11 cellular contexts compared by ENCODE assay signal in the genomic region with DNA sequence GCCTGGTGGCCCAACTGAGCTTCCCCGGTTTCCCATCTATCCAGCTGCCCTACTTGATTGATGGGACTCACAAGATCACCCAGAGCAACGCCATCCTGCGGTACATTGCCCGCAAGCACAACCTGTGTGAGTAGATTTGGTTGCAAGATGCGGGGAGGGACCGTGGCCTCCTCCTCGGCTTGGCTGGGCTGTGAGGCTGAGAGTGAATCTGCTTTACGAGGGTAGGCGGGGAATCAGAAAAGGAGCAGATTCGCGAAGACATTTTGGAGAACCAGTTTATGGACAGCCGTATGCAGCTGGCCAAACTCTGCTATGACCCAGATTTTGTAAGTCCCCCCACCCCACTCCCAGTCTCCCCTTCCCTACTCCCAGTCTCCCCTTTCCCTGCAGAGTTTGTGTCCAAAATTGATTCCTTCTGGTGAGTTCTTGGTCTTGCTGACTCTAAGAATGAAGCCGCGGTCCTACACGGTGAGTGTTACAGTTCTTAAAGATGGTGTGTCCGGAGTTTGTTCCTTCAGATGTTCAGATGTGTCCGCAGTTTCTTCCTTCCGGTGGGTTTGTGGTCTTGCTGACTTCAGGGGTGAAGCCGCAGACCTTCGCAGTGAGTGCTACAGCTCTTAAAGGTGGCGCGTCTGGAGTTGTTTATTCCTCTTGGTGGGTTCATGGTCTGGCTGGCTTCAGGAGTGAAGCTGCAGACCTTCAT. TPM values are rescaled to one million over a fixed set of nuclear protein-coding genes. Genes with fewer than 3 reads are reported as not detected.
A peak's percentile ranks its signal among the peaks of the same experiment; 100 is the strongest.
DNase-seq lines count a peak whose midpoint lies in the region; ATAC-seq and TF ChIP-seq lines count a peak whose summit lies in the region.
"Had no signal": no experiment of that assay in that cellular context is flagged by ENCODE, and none has a peak within 500 bp of the region (broad histone marks: within the 10 kb centered on the region; RNA-seq: fewer than 3 reads in every experiment).

No MANE protein-coding gene starts in this region.

- intact Hi-C loops in transverse colon (cut with DNase I; ENCODE audit: low total_unique reads): no loop called here

- H3K36me3 Mint-ChIP-seq in activated T-cell treated with anti-CD3 and anti-CD28 coated beads, Interleukin-2, amount 50 U/mL, for 4 hours (ENCODE audit: insufficient read depth): no peaks in the 10 kb centered on the region
- H3K36me3 Mint-ChIP-seq in WTC11: no peaks in the 10 kb centered on the region

- no peak for TF ChIP-seq POLR2A in transverse colon (IDR thresholded peaks at IDR 0.05)

- in situ Hi-C loops in transverse colon (cut with MboI; ENCODE audit: low pct_ligation_motif_present in 1 of 4, low pct_unique_long_range_greater_than_20kb in 1 of 4, low sequenced_read_pairs in 3 of 4): loop anchor here in 1 of 4 donors (25.0 kb wide), 1 partner anchor 318 kb away; a partner anchor contains a TSS

- H3K27me3 Mint-ChIP-seq in activated T-cell treated with anti-CD3 and anti-CD28 coated beads, Interleukin-2, amount 50 U/mL, for 4 hours (ENCODE audit: low read depth): no peaks in the 10 kb centered on the region
- peaks cover 3% of the 10 kb centered on the region; the same call in 1 of the 2 replicates for H3K27me3 Mint-ChIP-seq in WTC11 (ENCODE audit: low read depth)

- H3K4me3 Mint-ChIP-seq in activated T-cell treated with anti-CD3 and anti-CD28 coated beads, Interleukin-2, amount 50 U/mL, for 4 hours: peak overlapping the region; percentile 17
- H3K4me3 Mint-ChIP-seq in WTC11: peak overlapping the region; percentile 31; the same call in 1 of the 2 replicates

- no peak for TF ChIP-seq EP300 in transverse colon (IDR thresholded peaks at IDR 0.05; ENCODE audit: low read depth)

- no peaks in the 10 kb centered on the region for H3K36me3 ChIP-seq in transverse colon

- peak overlapping the region in 3 of 4 donors; percentile 5 to 43 (median 29) for H3K27ac ChIP-seq in transverse colon

- H3K27me3 ChIP-seq in transverse colon: no peaks in the 10 kb centered on the region

- CTCF ChIA-PET in WTC11 (lab: Charles Lee): interaction anchor here (1.2 to 5.4 kb wide), 2 partner anchors 29 to 137 kb away, joined by 3 to 22 read pairs; no protein-coding TSS in a partner anchor

- H3K4me1 Mint-ChIP-seq in activated T-cell treated with anti-CD3 and anti-CD28 coated beads, Interleukin-2, amount 50 U/mL, for 4 hours (ENCODE audit: low read depth): peaks cover 27% of the 10 kb centered on the region
- H3K4me1 Mint-ChIP-seq in WTC11: peaks cover 6% of the 10 kb centered on the region

- peaks cover 0 to 14% (median 6%) of the 10 kb centered on the region in 4 donors for H3K4me1 ChIP-seq in transverse colon

- no peaks in the 10 kb centered on the region for H3K9me3 Mint-ChIP-seq in activated T-cell treated with anti-CD3 and anti-CD28 coated beads, Interleukin-2, amount 50 U/mL, for 4 hours
- H3K9me3 Mint-ChIP-seq in WTC11: peaks cover 9% of the 10 kb centered on the region

- no peak for DNase-seq in activated T-cell treated with anti-CD3 and anti-CD28 coated beads, Interleukin-2, amount 50 U/mL, for 4 hours
- DNase-seq in activated T-cell treated with anti-CD3 and anti-CD28 coated beads, Interleukin-2, amount 50 U/mL, for 1 hour: no peak
- DNase-seq in WTC11 (ENCODE audit: low spot score): no peak
- peak; percentile 31 for DNase-seq in islet precursor cell
- DNase-seq in transverse colon: peak; percentile 27
- DNase-seq in mucosa of gallbladder (ENCODE audit: low spot score): no peak
- DNase-seq: PC-3 had no signal

- no peak for TF ChIP-seq CTCF in WTC11 (IDR thresholded peaks at IDR 0.05)
- TF ChIP-seq CTCF in transverse colon (IDR thresholded peaks at IDR 0.05): no peak

- POLR2A ChIA-PET in WTC11 (lab: Charles Lee): no interaction called here

- H3K4me3 ChIP-seq in transverse colon: peak overlapping the region in 1 of 4 donors; percentile 1

- H3K9me3 ChIP-seq in transverse colon: no peaks in the 10 kb centered on the region

- no peak overlapping the region for H3K27ac Mint-ChIP-seq in WTC11

- ATAC-seq in activated T-cell treated with anti-CD3 and anti-CD28 coated beads, Interleukin-2, amount 50 U/mL, for 4 hours: no peak
- ATAC-seq in WTC11: no peak
- no peak for ATAC-seq in GM18520 (IDR thresholded peaks at IDR 0.05; ENCODE audit: unreplicated experiment)
- no peak for ATAC-seq in GM19455 (IDR thresholded peaks at IDR 0.05; ENCODE audit: unreplicated experiment)
- ATAC-seq: PC-3 had no signal

- 80% methylated on average over 22 of the region's 22 CpGs; no CpG with 5 or more reads in 1 of the 2 donors for WGBS in transverse colon (ENCODE audit: low coverage in 1 of 2), 2 donors

TF ChIP-seq in WTC11, 78 proteins besides CTCF, POLR2A, EP300 and RAD21:
- TF ChIP-seq, protein P1, sequence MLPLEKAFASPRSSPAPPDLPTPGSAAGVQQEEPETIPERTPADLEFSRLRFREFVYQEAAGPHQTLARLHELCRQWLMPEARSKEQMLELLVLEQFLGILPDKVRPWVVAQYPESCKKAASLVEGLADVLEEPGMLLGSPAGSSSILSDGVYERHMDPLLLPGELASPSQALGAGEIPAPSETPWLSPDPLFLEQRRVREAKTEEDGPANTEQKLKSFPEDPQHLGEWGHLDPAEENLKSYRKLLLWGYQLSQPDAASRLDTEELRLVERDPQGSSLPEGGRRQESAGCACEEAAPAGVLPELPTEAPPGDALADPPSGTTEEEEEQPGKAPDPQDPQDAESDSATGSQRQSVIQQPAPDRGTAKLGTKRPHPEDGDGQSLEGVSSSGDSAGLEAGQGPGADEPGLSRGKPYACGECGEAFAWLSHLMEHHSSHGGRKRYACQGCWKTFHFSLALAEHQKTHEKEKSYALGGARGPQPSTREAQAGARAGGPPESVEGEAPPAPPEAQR (CRISPR knock-in tag; IDR thresholded peaks at IDR 0.05): no peak
- TF ChIP-seq ZNF138 (CRISPR knock-in tag; conservative IDR thresholded peaks at IDR 0.05): no peak
- TF ChIP-seq ZNF416 (CRISPR knock-in tag; IDR thresholded peaks at IDR 0.05): no peak
- TF ChIP-seq SMAD3 (CRISPR knock-in tag; IDR thresholded peaks at IDR 0.05; ENCODE audit: borderline replicate concordance): no peak
- TF ChIP-seq ZBTB21 (CRISPR knock-in tag; IDR thresholded peaks at IDR 0.05; ENCODE audit: borderline replicate concordance): no peak

RNA-seq across cellular contexts. Expression of a gene that starts 1.5 kb away (rescaled TPM):
- 1 to 10 TPM; 4.0 to 5.3 (median 4.4) TPM for total RNA-seq in activated T-cell treated with anti-CD3 and anti-CD28 coated beads, Interleukin-2, amount 50 U/mL, for 4 hours
- total RNA-seq in WTC11 (2021): 12.9 to 15.4 TPM (median 15.3 TPM) in 3 replicates
- total RNA-seq in transverse colon: 10 to 100 TPM; 27.0 to 87.5 (median 57.2) TPM
- 69.9 TPM for total RNA-seq in mucosa of gallbladder

RNA-seq across cellular contexts. Expression of a gene that starts 13.5 kb away (rescaled TPM):
- total RNA-seq in activated T-cell treated with anti-CD3 and anti-CD28 coated beads, Interleukin-2, amount 50 U/mL, for 4 hours: 1 to 10 TPM; 3.7 to 6.9 (median 4.1) TPM
- total RNA-seq in WTC11 (2021) (16.4 to 18.1 TPM (median 16.7 TPM) in 3 replicates), transverse colon (100 to 1,000 TPM in 2 of 4 donors, 10 to 100 TPM in 2; 64.9 to 104 (median 94.8) TPM), mucosa of gallbladder (44.1 TPM)

RNA-seq across cellular contexts. Expression of a gene that starts 18.2 kb away (rescaled TPM):
- total RNA-seq in activated T-cell treated with anti-CD3 and anti-CD28 coated beads, Interleukin-2, amount 50 U/mL, for 4 hours: 10 to 100 TPM in 2 of 3 donors, not detected in 1; 30.4 to 60.0 TPM
- total RNA-seq in WTC11 (2021) (not detected in 3 replicates), transverse colon (10 to 100 TPM in 1 of 4 donors, not detected in 3; 18.1 TPM), mucosa of gallbladder (0.40 TPM)
- total RNA-seq: PC-3, urinary bladder had no signal

RNA-seq across cellular contexts. Expression of a gene that starts 42.7 kb away (rescaled TPM):
- total RNA-seq in activated T-cell treated with anti-CD3 and anti-CD28 coated beads, Interleukin-2, amount 50 U/mL, for 4 hours: under 1 TPM in 1 of 3 donors, not detected in 2; 0.05 TPM
- total RNA-seq in WTC11 (2021) (0.09 to 0.16 TPM (median 0.11 TPM) in 3 replicates), transverse colon (1 to 10 TPM in 2 of 4 donors, not detected in 2; 1.2 to 1.4 TPM), mucosa of gallbladder (32.8 TPM)
- total RNA-seq: PC-3, smooth muscle cell had no signal

RNA-seq across cellular contexts. Expression of a gene that starts 49.8 kb away (rescaled TPM):
- 100 to 1,000 TPM; 150 to 165 (median 151) TPM for total RNA-seq in activated T-cell treated with anti-CD3 and anti-CD28 coated beads, Interleukin-2, amount 50 U/mL, for 4 hours
- total RNA-seq in WTC11 (2021): 51.8 to 79.8 TPM (median 60.0 TPM) in 3 replicates
- 10 to 100 TPM; 21.3 to 59.7 (median 39.0) TPM for total RNA-seq in transverse colon
- 171 TPM for total RNA-seq in mucosa of gallbladder

Comparison
In these comparisons a context has a peak if more than half of its experiments do, and no peak if none do; other contexts are left out.
1. DNase-seq: peak in islet precursor cell (single experiment) and transverse colon (single experiment); none in activated T-cell treated with anti-CD3 and anti-CD28 coated beads, Interleukin-2, amount 50 U/mL, for 4 hours (single experiment), activated T-cell treated with anti-CD3 and anti-CD28 coated beads, Interleukin-2, amount 50 U/mL, for 1 hour (single experiment), WTC11 (single experiment) and mucosa of gallbladder (single experiment).